31 cellular contexts compared by ENCODE assay signal in genomic region chr4:114509340-114509739, GRCh38.
A peak's percentile ranks its signal among the peaks of the same experiment; 100 is the strongest.
DNase-seq lines count a peak whose midpoint lies in the region; ATAC-seq, FAIRE-seq and TF ChIP-seq lines count a peak whose summit lies in the region.
"Had no signal": no experiment of that assay in that cellular context is flagged by ENCODE, and none has a peak within 500 bp of the region (broad histone marks: within the 10 kb centered on the region; RNA-seq: fewer than 3 reads in every experiment).

No MANE protein-coding gene starts in this region.

- no peak overlapping the region for H3K27ac ChIP-seq in heart right ventricle
- H3K27ac ChIP-seq in spleen, result no peak overlapping the region
- H3K27ac ChIP-seq: ascending aorta, cardiac muscle cell, esophagus squamous epithelium, lower lobe of right lung, suprapubic skin had no signal

- in situ Hi-C loops in ACHN (cut with HindIII; ENCODE audit: low pct_ligation_motif_present, low pct_unique_long_range_greater_than_20kb, low sequenced_read_pairs), result no loop called here

- ATAC-seq in heart right ventricle, result no peak
- no peak for ATAC-seq in GM18870 (IDR thresholded peaks at IDR 0.05; ENCODE audit: unreplicated experiment)
- no peak for ATAC-seq in HG02763 (IDR thresholded peaks at IDR 0.05; ENCODE audit: unreplicated experiment)
- ATAC-seq: activated CD8-positive, alpha-beta memory T cell treated with anti-CD3 and anti-CD28 coated beads, Interleukin-2, amount 10 ng/mL, durations not matched to agents 7 days and 5 days; lower lobe of right lung; natural killer cell treated with Interleukin-12 subunit alpha and Interleukin-12 subunit beta and Interleukin-15 and Interleukin-18, amount 100 ng/mL, for 72 hours; PC-3; Right ventricle myocardium inferior; stimulated activated naive B cell treated with anti-CD40 and anti-IgM and Interleukin-4, amounts not matched to agents 10 μg/mL and 1 μg/mL and 100 μg/mL, for 72 hours; T-helper 17 cell had no signal

- peak; percentile 31 for FAIRE-seq in colon (lab: Jason Lieb, UNC)
- FAIRE-seq: TTC549 had no signal

- no peaks in the 10 kb centered on the region for H3K27me3 ChIP-seq in heart right ventricle
- H3K27me3 ChIP-seq in spleen (replicated peaks in 1 of 7), result no peaks in the 10 kb centered on the region
- H3K27me3 ChIP-seq: ascending aorta, cardiac muscle cell, esophagus squamous epithelium, suprapubic skin had no signal

- H3K9me3 ChIP-seq in heart right ventricle (no peaks in the 10 kb centered on the region), spleen (no peaks in the 10 kb centered on the region)
- H3K9me3 ChIP-seq: ascending aorta, esophagus squamous epithelium, lower lobe of right lung, suprapubic skin had no signal

- intact Hi-C loops in heart right ventricle (cut with DNase I), result no loop called here
- intact Hi-C loops in spleen (cut with DNase I; ENCODE audit: low total_unique reads), result no loop called here

- H3K36me3 ChIP-seq in heart right ventricle, result no peaks in the 10 kb centered on the region
- no peaks in the 10 kb centered on the region for H3K36me3 ChIP-seq in spleen
- H3K36me3 ChIP-seq: ascending aorta, cardiac muscle cell, esophagus squamous epithelium, lower lobe of right lung, suprapubic skin had no signal

- DNase-seq in ACHN, result peak; percentile 3
- DNase-seq in LNCaP clone FGC (ENCODE audit: low read depth), result no peak
- DNase-seq in midbrain (lab: John Stamatoyannopoulos, UW), result peak; percentile 30
- DNase-seq in heart right ventricle, result no peak
- DNase-seq in spleen, result no peak
- DNase-seq: activated CD4-positive, alpha-beta T cell treated with anti-CD3 and anti-CD28 coated beads, Interleukin-2, amount 50 U/mL, for 4 hours; activated CD8-positive, alpha-beta memory T cell treated with anti-CD3 and anti-CD28 coated beads, Interleukin-2, amount 10 ng/mL, durations not matched to agents 7 days and 5 days; activated gamma-delta T cell treated with Interleukin-2 at 50 U/mL for 16 hours; activated naive CD8-positive, alpha-beta T cell treated with anti-CD3 and anti-CD28 coated beads, Interleukin-2, amount 10 ng/mL, durations not matched to agents 7 days and 5 days; activated T-cell treated with anti-CD3 and anti-CD28 coated beads, Interleukin-2, amount 50 U/mL, for 48 hours; CD8-positive, alpha-beta memory T cell; DMS153; esophagus squamous epithelium; foreskin melanocyte; lower lobe of right lung; NCI-H1092; NCI-H187; NCI-H510A treated with DMSO at 0.1 percent for 48 hours; occipital lobe; PC-3; stimulated activated naive B cell treated with anti-CD40 and anti-IgM and Interleukin-4, amounts not matched to agents 10 μg/mL and 1 μg/mL and 100 μg/mL, for 72 hours; T-helper 17 cell had no signal

- TF ChIP-seq CTCF in LNCaP clone FGC (IDR thresholded peaks at IDR 0.05; ENCODE audit: control insufficient read depth, extremely low read depth, insufficient read depth) (peak; percentile 31; the same call in 1 of the 2 replicates), heart right ventricle (IDR thresholded peaks at IDR 0.05) (no peak), spleen (IDR thresholded peaks at IDR 0.05 in 8 of 11, conservative IDR thresholded peaks at IDR 0.05 in 3 of 11) (no peak)

- H3K4me1 ChIP-seq in heart right ventricle (no peaks in the 10 kb centered on the region), spleen (no peaks in the 10 kb centered on the region)
- H3K4me1 ChIP-seq: ascending aorta, esophagus squamous epithelium, lower lobe of right lung, suprapubic skin had no signal

- no peak for TF ChIP-seq POLR2A in spleen (IDR thresholded peaks at IDR 0.05)

- no peak overlapping the region for H3K4me3 ChIP-seq in LNCaP clone FGC (ENCODE audit: low read depth, low read length)
- H3K4me3 ChIP-seq in heart right ventricle, result no peak overlapping the region
- no peak overlapping the region for H3K4me3 ChIP-seq in spleen
- H3K4me3 ChIP-seq: ascending aorta, cardiac muscle cell, esophagus squamous epithelium, lower lobe of right lung, suprapubic skin had no signal

Comparison
In these comparisons a context has a peak if more than half of its experiments do, and no peak if none do; other contexts are left out.
1. DNase-seq: peak in ACHN (single experiment) and midbrain (single experiment); none in LNCaP clone FGC (single experiment), heart right ventricle (0 of 2) and spleen (single experiment).